In the genomic region with DNA sequence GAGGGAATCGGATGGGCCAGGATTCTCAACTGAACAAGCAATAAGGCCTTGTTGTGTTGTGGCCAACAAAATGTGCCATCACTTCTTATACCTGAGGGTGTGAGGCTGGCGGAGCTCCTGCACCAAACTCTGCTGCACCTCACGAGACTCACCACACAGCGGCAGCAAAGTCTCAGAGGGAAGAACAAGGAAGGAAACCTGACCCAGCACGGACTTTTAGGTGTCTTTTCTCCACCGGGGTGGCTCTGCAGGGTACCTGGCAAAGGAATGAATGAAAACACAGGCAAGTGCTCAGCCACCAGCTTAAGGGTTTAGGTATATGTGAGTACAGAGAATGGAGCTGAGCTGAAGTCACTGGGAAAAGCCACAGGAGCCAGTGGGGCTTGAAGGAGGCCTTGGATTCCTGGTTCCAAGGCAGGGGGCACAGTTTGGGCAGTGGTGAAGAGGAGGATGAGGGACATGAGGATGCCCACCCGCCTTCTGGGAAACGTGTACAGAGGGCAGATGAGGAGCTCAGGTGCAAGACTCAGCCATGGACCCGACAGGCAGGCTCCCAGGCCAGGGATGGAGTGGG, we compare ENCODE assay signal across 1 cellular context.
TF ChIP-seq lines count a peak whose summit lies in the region.

No MANE protein-coding gene starts in this region.

TF ChIP-seq in SK-N-SH treated with all-trans-retinoic acid at 6 μM for 48 hours, 23 proteins besides CTCF, POLR2A, EP300 and RAD21 (continued from another document):
- TF ChIP-seq, protein P1, sequence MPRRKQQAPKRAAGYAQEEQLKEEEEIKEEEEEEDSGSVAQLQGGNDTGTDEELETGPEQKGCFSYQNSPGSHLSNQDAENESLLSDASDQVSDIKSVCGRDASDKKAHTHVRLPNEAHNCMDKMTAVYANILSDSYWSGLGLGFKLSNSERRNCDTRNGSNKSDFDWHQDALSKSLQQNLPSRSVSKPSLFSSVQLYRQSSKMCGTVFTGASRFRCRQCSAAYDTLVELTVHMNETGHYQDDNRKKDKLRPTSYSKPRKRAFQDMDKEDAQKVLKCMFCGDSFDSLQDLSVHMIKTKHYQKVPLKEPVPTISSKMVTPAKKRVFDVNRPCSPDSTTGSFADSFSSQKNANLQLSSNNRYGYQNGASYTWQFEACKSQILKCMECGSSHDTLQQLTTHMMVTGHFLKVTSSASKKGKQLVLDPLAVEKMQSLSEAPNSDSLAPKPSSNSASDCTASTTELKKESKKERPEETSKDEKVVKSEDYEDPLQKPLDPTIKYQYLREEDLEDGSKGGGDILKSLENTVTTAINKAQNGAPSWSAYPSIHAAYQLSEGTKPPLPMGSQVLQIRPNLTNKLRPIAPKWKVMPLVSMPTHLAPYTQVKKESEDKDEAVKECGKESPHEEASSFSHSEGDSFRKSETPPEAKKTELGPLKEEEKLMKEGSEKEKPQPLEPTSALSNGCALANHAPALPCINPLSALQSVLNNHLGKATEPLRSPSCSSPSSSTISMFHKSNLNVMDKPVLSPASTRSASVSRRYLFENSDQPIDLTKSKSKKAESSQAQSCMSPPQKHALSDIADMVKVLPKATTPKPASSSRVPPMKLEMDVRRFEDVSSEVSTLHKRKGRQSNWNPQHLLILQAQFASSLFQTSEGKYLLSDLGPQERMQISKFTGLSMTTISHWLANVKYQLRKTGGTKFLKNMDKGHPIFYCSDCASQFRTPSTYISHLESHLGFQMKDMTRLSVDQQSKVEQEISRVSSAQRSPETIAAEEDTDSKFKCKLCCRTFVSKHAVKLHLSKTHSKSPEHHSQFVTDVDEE (CRISPR knock-in tag; IDR thresholded peaks at IDR 0.05): no peak
- TF ChIP-seq ZNF8 (CRISPR knock-in tag; IDR thresholded peaks at IDR 0.05): no peak
- TF ChIP-seq BACH2 (CRISPR knock-in tag; IDR thresholded peaks at IDR 0.05; ENCODE audit: borderline replicate concordance): no peak
- TF ChIP-seq, protein P2, sequence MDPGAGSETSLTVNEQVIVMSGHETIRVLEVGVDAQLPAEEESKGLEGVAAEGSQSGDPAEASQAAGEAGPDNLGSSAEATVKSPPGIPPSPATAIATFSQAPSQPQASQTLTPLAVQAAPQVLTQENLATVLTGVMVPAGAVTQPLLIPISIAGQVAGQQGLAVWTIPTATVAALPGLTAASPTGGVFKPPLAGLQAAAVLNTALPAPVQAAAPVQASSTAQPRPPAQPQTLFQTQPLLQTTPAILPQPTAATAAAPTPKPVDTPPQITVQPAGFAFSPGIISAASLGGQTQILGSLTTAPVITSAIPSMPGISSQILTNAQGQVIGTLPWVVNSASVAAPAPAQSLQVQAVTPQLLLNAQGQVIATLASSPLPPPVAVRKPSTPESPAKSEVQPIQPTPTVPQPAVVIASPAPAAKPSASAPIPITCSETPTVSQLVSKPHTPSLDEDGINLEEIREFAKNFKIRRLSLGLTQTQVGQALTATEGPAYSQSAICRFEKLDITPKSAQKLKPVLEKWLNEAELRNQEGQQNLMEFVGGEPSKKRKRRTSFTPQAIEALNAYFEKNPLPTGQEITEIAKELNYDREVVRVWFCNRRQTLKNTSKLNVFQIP (CRISPR knock-in tag; IDR thresholded peaks at IDR 0.05; ENCODE audit: borderline replicate concordance, low read depth): no peak
- no peak for TF ChIP-seq RARB (CRISPR knock-in tag; IDR thresholded peaks at IDR 0.05)
- TF ChIP-seq, protein P3, sequence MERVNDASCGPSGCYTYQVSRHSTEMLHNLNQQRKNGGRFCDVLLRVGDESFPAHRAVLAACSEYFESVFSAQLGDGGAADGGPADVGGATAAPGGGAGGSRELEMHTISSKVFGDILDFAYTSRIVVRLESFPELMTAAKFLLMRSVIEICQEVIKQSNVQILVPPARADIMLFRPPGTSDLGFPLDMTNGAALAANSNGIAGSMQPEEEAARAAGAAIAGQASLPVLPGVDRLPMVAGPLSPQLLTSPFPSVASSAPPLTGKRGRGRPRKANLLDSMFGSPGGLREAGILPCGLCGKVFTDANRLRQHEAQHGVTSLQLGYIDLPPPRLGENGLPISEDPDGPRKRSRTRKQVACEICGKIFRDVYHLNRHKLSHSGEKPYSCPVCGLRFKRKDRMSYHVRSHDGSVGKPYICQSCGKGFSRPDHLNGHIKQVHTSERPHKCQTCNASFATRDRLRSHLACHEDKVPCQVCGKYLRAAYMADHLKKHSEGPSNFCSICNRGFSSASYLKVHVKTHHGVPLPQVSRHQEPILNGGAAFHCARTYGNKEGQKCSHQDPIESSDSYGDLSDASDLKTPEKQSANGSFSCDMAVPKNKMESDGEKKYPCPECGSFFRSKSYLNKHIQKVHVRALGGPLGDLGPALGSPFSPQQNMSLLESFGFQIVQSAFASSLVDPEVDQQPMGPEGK (CRISPR knock-in tag; IDR thresholded peaks at IDR 0.05; ENCODE audit: borderline replicate concordance): no peak
- TF ChIP-seq CSDC2 (CRISPR knock-in tag; IDR thresholded peaks at IDR 0.05): no peak
- TF ChIP-seq ESRRG (CRISPR knock-in tag; IDR thresholded peaks at IDR 0.05): no peak
- no peak for TF ChIP-seq ZNF565 (CRISPR knock-in tag; conservative IDR thresholded peaks at IDR 0.05; ENCODE audit: low read depth)
- TF ChIP-seq, protein P4, sequence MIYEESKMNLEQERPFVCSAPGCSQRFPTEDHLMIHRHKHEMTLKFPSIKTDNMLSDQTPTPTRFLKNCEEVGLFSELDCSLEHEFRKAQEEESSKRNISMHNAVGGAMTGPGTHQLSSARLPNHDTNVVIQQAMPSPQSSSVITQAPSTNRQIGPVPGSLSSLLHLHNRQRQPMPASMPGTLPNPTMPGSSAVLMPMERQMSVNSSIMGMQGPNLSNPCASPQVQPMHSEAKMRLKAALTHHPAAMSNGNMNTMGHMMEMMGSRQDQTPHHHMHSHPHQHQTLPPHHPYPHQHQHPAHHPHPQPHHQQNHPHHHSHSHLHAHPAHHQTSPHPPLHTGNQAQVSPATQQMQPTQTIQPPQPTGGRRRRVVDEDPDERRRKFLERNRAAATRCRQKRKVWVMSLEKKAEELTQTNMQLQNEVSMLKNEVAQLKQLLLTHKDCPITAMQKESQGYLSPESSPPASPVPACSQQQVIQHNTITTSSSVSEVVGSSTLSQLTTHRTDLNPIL (CRISPR knock-in tag; IDR thresholded peaks at IDR 0.05; ENCODE audit: low read depth): no peak
